ENCODE assay signal across 10 cellular contexts in genomic region chr16:57941016-57941656, GRCh38. TPM values are rescaled to one million over a fixed set of nuclear protein-coding genes. Genes with fewer than 3 reads are reported as not detected.
DNase-seq lines count a peak whose midpoint lies in the region; ATAC-seq, FAIRE-seq and TF ChIP-seq lines count a peak whose summit lies in the region.
"Had no signal": no experiment of that assay in that cellular context is flagged by ENCODE, and none has a peak within 500 bp of the region (broad histone marks: within the 10 kb centered on the region; RNA-seq: fewer than 3 reads in every experiment).

No MANE protein-coding gene starts in this region.

- H3K4me3 ChIP-seq in AG10803 (ENCODE audit: low read length) (no peak overlapping the region), astrocyte (ENCODE audit: insufficient read depth, low read depth, low read length) (no peak overlapping the region), spleen (no peak overlapping the region)

- H4K20me1 ChIP-seq in astrocyte (ENCODE audit: insufficient read depth, low read length) = no peaks in the 10 kb centered on the region

- H3K36me3 ChIP-seq in astrocyte (ENCODE audit: insufficient read depth, low read length) (no peaks in the 10 kb centered on the region), spleen (no peaks in the 10 kb centered on the region)

- H3K36me3 Mint-ChIP-seq in astrocyte (ENCODE audit: low read depth, unreplicated experiment) = no peaks in the 10 kb centered on the region
- H3K36me3 Mint-ChIP-seq: CD14-positive monocyte had no signal

- no peak overlapping the region for H3K9ac ChIP-seq in astrocyte (ENCODE audit: low read length)
- H3K9ac ChIP-seq: KMS-11 had no signal

- no peak overlapping the region for H2AFZ ChIP-seq in astrocyte (ENCODE audit: low read depth, low read length)

- H3K27ac Mint-ChIP-seq in astrocyte (ENCODE audit: unreplicated experiment) = no peak overlapping the region
- H3K27ac Mint-ChIP-seq: CD14-positive monocyte had no signal

- no peak for FAIRE-seq in astrocyte (lab: Jason Lieb, UNC)

- no peaks in the 10 kb centered on the region for H3K4me1 ChIP-seq in astrocyte (ENCODE audit: insufficient read depth, low read length)
- H3K4me1 ChIP-seq in spleen = peaks cover 0 to 8% (median 2%) of the 10 kb centered on the region in 6 donors

- no peak for TF ChIP-seq CTCF in AG10803 (conservative IDR thresholded peaks at IDR 0.05; ENCODE audit: low read length)
- TF ChIP-seq CTCF in astrocyte (IDR thresholded peaks at IDR 0.05; ENCODE audit: insufficient read depth, low read depth, low read length) = no peak
- TF ChIP-seq CTCF in spleen (IDR thresholded peaks at IDR 0.05 in 8 of 11, conservative IDR thresholded peaks at IDR 0.05 in 3 of 11) = no peak

- peak; percentile 89 for ATAC-seq in left lobe of liver

- H3K27me3 ChIP-seq in astrocyte (ENCODE audit: insufficient read depth, low read length) = peaks cover 4% of the 10 kb centered on the region
- peaks cover 0 to 17% (median 0%) of the 10 kb centered on the region in 7 donors for H3K27me3 ChIP-seq in spleen (replicated peaks in 1 of 7)

- intact Hi-C loops in spleen (cut with DNase I; ENCODE audit: low total_unique reads) = no loop called here

- H3K79me2 ChIP-seq in astrocyte (ENCODE audit: insufficient read depth, low read length) = no peaks in the 10 kb centered on the region

- H3K9me3 ChIP-seq in astrocyte (ENCODE audit: insufficient read depth, low read depth, low read length) (no peaks in the 10 kb centered on the region), spleen (no peaks in the 10 kb centered on the region)

- peak; percentile 42 for DNase-seq in AG10803 (ENCODE audit: low read depth)
- DNase-seq in NCI-H2029 treated with DMSO at 0.1 percent for 48 hours (lab: John Stamatoyannopoulos, UW) = peak; percentile 1
- DNase-seq in astrocyte (ENCODE audit: low read depth) = peak; percentile 21
- peak; percentile 88 for DNase-seq in left lobe of liver (ENCODE audit: low spot score)
- no peak for DNase-seq in spleen
- DNase-seq in activated T-cell treated with anti-CD3 and anti-CD28 coated beads, Interleukin-2, amount 50 U/mL, for 1 hour = no peak
- no peak for DNase-seq in DMS53 (lab: John Stamatoyannopoulos, UW)
- no peak for DNase-seq in stimulated activated CD4-positive, alpha-beta T cell treated with anti-CD3 and anti-CD28 coated beads, Interleukin-15, amount 100 ng/mL, for 24 hours

- no peaks in the 10 kb centered on the region for H3K9me3 Mint-ChIP-seq in astrocyte (ENCODE audit: unreplicated experiment)

- H3K4me3 Mint-ChIP-seq in astrocyte (ENCODE audit: unreplicated experiment) = no peak overlapping the region
- H3K4me3 Mint-ChIP-seq: CD14-positive monocyte had no signal

- 44 to 69% (median 54%) methylated on average over 11 of the region's 11 CpGs for WGBS in spleen, 5 donors

- no peaks in the 10 kb centered on the region for H3K4me1 Mint-ChIP-seq in astrocyte (ENCODE audit: low read depth, unreplicated experiment)

- TF ChIP-seq POLR2A in spleen (IDR thresholded peaks at IDR 0.05) = no peak

- H3K27ac ChIP-seq in astrocyte (ENCODE audit: low read depth, low read length) (no peak overlapping the region), spleen (no peak overlapping the region)
- H3K27ac ChIP-seq: KMS-11 had no signal

- peaks cover 35% of the 10 kb centered on the region for H3K27me3 Mint-ChIP-seq in astrocyte (ENCODE audit: low read depth, unreplicated experiment)

- H3K4me2 ChIP-seq in astrocyte (ENCODE audit: low read length) = no peak overlapping the region
- H3K4me2 ChIP-seq: KMS-11 had no signal

RNA-seq across cellular contexts. Expression of gene CNGB1, which starts 29.8 kb away (rescaled TPM):
- total RNA-seq in astrocyte (not detected in 2 replicates), left lobe of liver (not detected), spleen (not detected)
- under 1 TPM in 2 of 3 donors, not detected in 1; 0.02 to 0.12 TPM for polyA plus RNA-seq in spleen
- polyA plus RNA-seq: CD14-positive monocyte had no signal

RNA-seq across cellular contexts. Expression of gene ZNF319, which starts 59.3 kb away (rescaled TPM):
- total RNA-seq in astrocyte (11.2 and 11.5 TPM in 2 replicates), left lobe of liver (3.6 TPM), spleen (10 to 100 TPM; 13.0 to 23.4 (median 17.4) TPM)
- polyA plus RNA-seq in spleen = 1 to 10 TPM; 3.0 to 7.6 (median 3.4) TPM

Comparison
In these comparisons a context has a peak if more than half of its experiments do, and no peak if none do; other contexts are left out.
1. DNase-seq: peak in AG10803 (single experiment), NCI-H2029 treated with DMSO at 0.1 percent for 48 hours (single experiment), astrocyte (single experiment) and left lobe of liver (single experiment); none in spleen (single experiment), activated T-cell treated with anti-CD3 and anti-CD28 coated beads, Interleukin-2, amount 50 U/mL, for 1 hour (single experiment), DMS53 (single experiment) and stimulated activated CD4-positive, alpha-beta T cell treated with anti-CD3 and anti-CD28 coated beads, Interleukin-15, amount 100 ng/mL, for 24 hours (single experiment).